Comparison of ENCODE assay signal across 27 cellular contexts in genomic region chr13:47893527-47893926, GRCh38.
"Had no signal": no experiment of that assay in that cellular context is flagged by ENCODE, and none has a peak within 500 bp of the region (broad histone marks: within the 10 kb centered on the region; RNA-seq: fewer than 3 reads in every experiment).

No MANE protein-coding gene starts in this region.

- H3K4me1 Mint-ChIP-seq: stimulated activated naive B cell treated with anti-CD40 and anti-IgM and Interleukin-4, amounts not matched to agents 10 μg/mL and 1 μg/mL and 100 μg/mL, for 72 hours had no signal

- DNase-seq: dermis blood vessel endothelial cell; effector memory CD4-positive, alpha-beta T cell; foreskin keratinocyte; heart right ventricle; hippocampal formation; left cardiac atrium; left lung; mesendoderm; midbrain; naive thymus-derived CD8-positive, alpha-beta T cell; nephron progenitor cell; nucleus accumbens; posterior cingulate gyrus; psoas muscle; right cardiac atrium; sigmoid colon; spleen; stimulated activated CD4-positive, alpha-beta T cell treated with anti-CD3 and anti-CD28 coated beads, Interleukin-4, amount 100 ng/mL, for 4 hours; stimulated activated naive B cell treated with anti-CD40 and anti-IgM and Interleukin-4, amounts not matched to agents 10 μg/mL and 1 μg/mL and 100 μg/mL, for 72 hours; stomach; testis; tibial artery; upper lobe of left lung had no signal

- H3K27ac ChIP-seq: coronary artery, esophagus muscularis mucosa, foreskin keratinocyte, gastroesophageal sphincter, heart right ventricle, left lung, psoas muscle, sigmoid colon, skin epidermis, spleen, stomach, testis, tibial artery, upper lobe of left lung had no signal

- H3K27me3 ChIP-seq: esophagus muscularis mucosa, foreskin keratinocyte, gastroesophageal sphincter, heart right ventricle, left lung, sigmoid colon, spleen, stomach, testis, tibial artery, upper lobe of left lung had no signal

- ATAC-seq: foreskin keratinocyte; gastroesophageal sphincter; heart right ventricle; left cardiac atrium; left lung; naive thymus-derived CD8-positive, alpha-beta T cell; psoas muscle; right cardiac atrium; stimulated activated naive B cell treated with anti-CD40 and anti-IgM and Interleukin-4, amounts not matched to agents 10 μg/mL and 1 μg/mL and 100 μg/mL, for 72 hours had no signal

- H3K4me1 ChIP-seq: esophagus muscularis mucosa, foreskin keratinocyte, gastroesophageal sphincter, heart right ventricle, left lung, psoas muscle, sigmoid colon, spleen, stomach, testis, tibial artery, upper lobe of left lung had no signal

- H3K9me3 Mint-ChIP-seq: naive thymus-derived CD8-positive, alpha-beta T cell; nephron progenitor cell; stimulated activated naive B cell treated with anti-CD40 and anti-IgM and Interleukin-4, amounts not matched to agents 10 μg/mL and 1 μg/mL and 100 μg/mL, for 72 hours had no signal

- H3K4me3 ChIP-seq: coronary artery, esophagus muscularis mucosa, gastroesophageal sphincter, heart right ventricle, left lung, psoas muscle, sigmoid colon, skin epidermis, spleen, stomach, testis, tibial artery, upper lobe of left lung had no signal

- H3K27ac Mint-ChIP-seq: nephron progenitor cell; stimulated activated naive B cell treated with anti-CD40 and anti-IgM and Interleukin-4, amounts not matched to agents 10 μg/mL and 1 μg/mL and 100 μg/mL, for 72 hours had no signal

- H3K9me3 ChIP-seq: esophagus muscularis mucosa, gastroesophageal sphincter, heart right ventricle, left lung, psoas muscle, sigmoid colon, spleen, stomach, testis, tibial artery, upper lobe of left lung had no signal

- H3K36me3 ChIP-seq: heart right ventricle, left lung, spleen, tibial artery, upper lobe of left lung had no signal

- H3K4me3 Mint-ChIP-seq: naive thymus-derived CD8-positive, alpha-beta T cell; nephron progenitor cell; stimulated activated naive B cell treated with anti-CD40 and anti-IgM and Interleukin-4, amounts not matched to agents 10 μg/mL and 1 μg/mL and 100 μg/mL, for 72 hours had no signal

- H3K27me3 Mint-ChIP-seq: naive thymus-derived CD8-positive, alpha-beta T cell; stimulated activated naive B cell treated with anti-CD40 and anti-IgM and Interleukin-4, amounts not matched to agents 10 μg/mL and 1 μg/mL and 100 μg/mL, for 72 hours had no signal
